Comparison of ENCODE assay signal across 2 cellular contexts in the genomic region with DNA sequence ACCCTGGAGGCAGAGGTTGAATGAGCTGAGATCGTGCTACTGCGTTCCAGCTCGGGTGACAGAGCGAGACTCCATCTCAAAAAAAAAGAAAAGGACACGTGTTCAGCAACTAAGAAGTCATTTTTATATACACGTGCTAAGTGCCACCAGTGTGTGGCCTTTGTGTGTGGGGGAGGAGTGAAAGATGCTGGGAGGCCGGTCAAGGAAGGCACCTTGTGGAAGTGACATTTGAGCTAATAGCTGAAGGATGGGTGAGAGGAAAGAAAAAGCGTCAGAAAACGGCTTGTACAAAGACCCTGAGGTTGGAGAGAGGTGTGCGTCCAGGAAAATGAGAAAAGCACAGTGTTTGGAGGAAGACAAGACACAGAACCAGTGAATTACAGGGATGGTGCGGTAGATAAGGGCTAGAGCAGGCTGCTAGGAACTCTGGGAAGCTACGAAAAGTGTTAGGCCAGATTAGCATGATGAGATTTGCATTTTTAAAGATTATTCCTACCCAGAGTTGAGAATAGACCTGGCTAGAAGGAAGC.
A peak's percentile ranks its signal among the peaks of the same experiment; 100 is the strongest.
TF ChIP-seq lines count a peak whose summit lies in the region.

No MANE protein-coding gene starts in this region.

TF ChIP-seq in HEK293T, 16 proteins besides CTCF, POLR2A, EP300 and RAD21:
- no peak; the same call in 1 of the 2 replicates for TF ChIP-seq L3MBTL2 (conservative IDR thresholded peaks at IDR 0.05)
- no peak for TF ChIP-seq ARNT (IDR thresholded peaks at IDR 0.05)
- no peak for TF ChIP-seq BHLHE40 (IDR thresholded peaks at IDR 0.05; ENCODE audit: borderline replicate concordance)
- peak; percentile 26; the same call in 1 of the 2 replicates for TF ChIP-seq ZNF384 (IDR thresholded peaks at IDR 0.05)

TF ChIP-seq in GM12878, 131 proteins besides CTCF, POLR2A, EP300 and RAD21:
- TF ChIP-seq ZBTB40 (IDR thresholded peaks at IDR 0.05; ENCODE audit: borderline replicate concordance) = no peak
- TF ChIP-seq NKRF (conservative IDR thresholded peaks at IDR 0.05) = no peak
- TF ChIP-seq PRDM15 (CRISPR knock-in tag; IDR thresholded peaks at IDR 0.05) = no peak
- no peak for TF ChIP-seq TCF12 (IDR thresholded peaks at IDR 0.05; ENCODE audit: low read depth, low read length)
- TF ChIP-seq MAX (IDR thresholded peaks at IDR 0.05; ENCODE audit: low read depth, low read length) = no peak
- TF ChIP-seq USF2 (IDR thresholded peaks at IDR 0.05; ENCODE audit: borderline replicate concordance, low read depth, low read length) = no peak
- TF ChIP-seq RFX5 (IDR thresholded peaks at IDR 0.05; ENCODE audit: low read depth, low read length) = no peak
- no peak for TF ChIP-seq ZNF207 (IDR thresholded peaks at IDR 0.05; ENCODE audit: borderline replicate concordance)
- TF ChIP-seq EZH2 (IDR thresholded peaks at IDR 0.05; ENCODE audit: borderline replicate concordance, control insufficient read depth, low read depth, low read length) = no peak
- no peak for TF ChIP-seq ATF3 (IDR thresholded peaks at IDR 0.05; ENCODE audit: borderline replicate concordance, extremely low read depth, low read depth, low read length)
